Comparison of ENCODE assay signal across 7 cellular contexts in the genomic region with DNA sequence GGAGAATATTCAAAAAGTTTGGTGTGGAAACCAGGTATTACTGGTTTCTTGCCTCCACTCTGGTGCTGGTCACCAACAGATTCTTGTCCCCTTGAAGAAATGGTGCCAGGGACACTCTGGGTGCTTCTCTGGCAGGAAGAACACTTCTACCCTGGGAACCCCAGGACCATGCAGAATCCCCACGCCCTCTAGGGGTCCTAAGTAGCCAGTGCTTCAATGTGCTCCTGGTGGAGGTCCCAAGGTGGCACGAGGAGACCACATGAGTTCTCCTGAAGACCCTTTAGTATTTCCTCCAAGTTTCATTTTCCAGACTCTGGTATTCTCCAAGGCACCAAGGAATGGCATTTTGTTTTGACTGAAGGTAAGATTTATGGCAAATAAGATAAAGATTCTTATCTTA.
DNase-seq lines count a peak whose midpoint lies in the region; ATAC-seq and TF ChIP-seq lines count a peak whose summit lies in the region.

No MANE protein-coding gene starts in this region.

- ATAC-seq in HG02571 (IDR thresholded peaks at IDR 0.05; ENCODE audit: unreplicated experiment) (no peak), gastroesophageal sphincter (no peak)

- H3K4me1 ChIP-seq in OCI-LY1 (ENCODE audit: insufficient read depth, low read length, severe bottlenecking) (peaks cover 14% of the 10 kb centered on the region), iPS DF 6.9 (ENCODE audit: control insufficient read depth, insufficient read depth, low read length) (no peaks in the 10 kb centered on the region), gastroesophageal sphincter (no peaks in the 10 kb centered on the region)

- H3K27me3 ChIP-seq in GM06990 (replicated peaks; ENCODE audit: control insufficient read depth, insufficient read depth, low read length) (no peaks in the 10 kb centered on the region), H7 (ENCODE audit: control insufficient read depth, insufficient read depth, low read length) (no peaks in the 10 kb centered on the region), OCI-LY1 (ENCODE audit: insufficient read depth, low read length) (no peaks in the 10 kb centered on the region), iPS DF 6.9 (ENCODE audit: control insufficient read depth, insufficient read depth, low read length) (no peaks in the 10 kb centered on the region), gastroesophageal sphincter (no peaks in the 10 kb centered on the region)

- H3K36me3 ChIP-seq in GM06990 (ENCODE audit: control insufficient read depth, insufficient read depth, low read length), result no peaks in the 10 kb centered on the region
- H3K36me3 ChIP-seq in H7 (replicated peaks; ENCODE audit: control insufficient read depth, insufficient read depth, low read length), result no peaks in the 10 kb centered on the region
- H3K36me3 ChIP-seq in OCI-LY1 (ENCODE audit: insufficient read depth, low read length), result no peaks in the 10 kb centered on the region
- H3K36me3 ChIP-seq in iPS DF 6.9 (ENCODE audit: control insufficient read depth, insufficient read depth, low read length), result no peaks in the 10 kb centered on the region
- H3K36me3 ChIP-seq in gastroesophageal sphincter, result no peaks in the 10 kb centered on the region

- H3K79me2 ChIP-seq in OCI-LY1 (ENCODE audit: insufficient read depth, low read length), result no peaks in the 10 kb centered on the region

- no peak overlapping the region for H3K9ac ChIP-seq in OCI-LY1 (ENCODE audit: low read length)

- H3K9me3 ChIP-seq in OCI-LY1 (ENCODE audit: low read length) (no peaks in the 10 kb centered on the region), iPS DF 6.9 (ENCODE audit: control insufficient read depth, insufficient read depth, low read length) (no peaks in the 10 kb centered on the region), gastroesophageal sphincter (peaks cover 0 to 10% (median 0%) of the 10 kb centered on the region in 3 donors)

- TF ChIP-seq CTCF in GM06990 (IDR thresholded peaks at IDR 0.05; ENCODE audit: insufficient read depth, low read length, poor library complexity, severe bottlenecking) (peak; percentile 88), OCI-LY1 (IDR thresholded peaks at IDR 0.05; ENCODE audit: low read length) (peak; percentile 87), gastroesophageal sphincter (IDR thresholded peaks at IDR 0.05) (no peak)

- H3K4me3 ChIP-seq in GM06990 (replicated peaks; ENCODE audit: low read depth, low read length) (no peak overlapping the region), H7 (ENCODE audit: insufficient read depth, low read depth, low read length) (no peak overlapping the region), OCI-LY1 (ENCODE audit: low read depth, low read length, poor library complexity, severe bottlenecking) (no peak overlapping the region), iPS DF 6.9 (ENCODE audit: low read length) (no peak overlapping the region), gastroesophageal sphincter (no peak overlapping the region)

- H3K27ac ChIP-seq in OCI-LY1 (ENCODE audit: low read depth, low read length, poor library complexity, severe bottlenecking) (peak overlapping the region; percentile 33), iPS DF 6.9 (ENCODE audit: low read length) (no peak overlapping the region), gastroesophageal sphincter (no peak overlapping the region)

- no peaks in the 10 kb centered on the region for H4K20me1 ChIP-seq in OCI-LY1 (ENCODE audit: insufficient read depth, low read length)

- H2AFZ ChIP-seq in OCI-LY1 (ENCODE audit: low read length), result no peak overlapping the region

- no CpG with 5 or more reads among the region's 2 CpGs for WGBS in iPS DF 6.9 (ENCODE audit: insufficient coverage, insufficient read length)
- 75% methylated on average over 2 of the region's 2 CpGs; no CpG with 5 or more reads in 1 of the 2 donors for WGBS in gastroesophageal sphincter (ENCODE audit: low coverage in 1 of 2), 2 donors

- no peak for TF ChIP-seq EP300 in gastroesophageal sphincter (IDR thresholded peaks at IDR 0.05)

- H3K4me2 ChIP-seq in OCI-LY1 (ENCODE audit: low read length), result peak overlapping the region; percentile 15; the same call in 1 of the 2 replicates

- TF ChIP-seq POLR2A in gastroesophageal sphincter (IDR thresholded peaks at IDR 0.05), result no peak

- H3K9me2 ChIP-seq in OCI-LY1 (ENCODE audit: low read depth, low read length), result no peaks in the 10 kb centered on the region

- DNase-seq in GM06990 (ENCODE audit: extremely low read depth, insufficient read length), result no peak
- DNase-seq in H7, result peak; percentile 53
- DNase-seq in iPS DF 6.9 (ENCODE audit: low read depth, low spot score), result peak; percentile 37
- DNase-seq in NCI-H1048 (lab: John Stamatoyannopoulos, UW), result no peak

- H3F3A ChIP-seq in OCI-LY1 (ENCODE audit: insufficient read depth, low read length), result no peaks in the 10 kb centered on the region

Comparison
In these comparisons a context has a peak if more than half of its experiments do, and no peak if none do; other contexts are left out.
1. DNase-seq: peak in H7 (single experiment) and iPS DF 6.9 (single experiment); none in GM06990 (single experiment) and NCI-H1048 (single experiment).
2. CTCF ChIP-seq: peak in GM06990 (single experiment) and OCI-LY1 (single experiment); none in gastroesophageal sphincter (0 of 4).